In the genomic region with DNA sequence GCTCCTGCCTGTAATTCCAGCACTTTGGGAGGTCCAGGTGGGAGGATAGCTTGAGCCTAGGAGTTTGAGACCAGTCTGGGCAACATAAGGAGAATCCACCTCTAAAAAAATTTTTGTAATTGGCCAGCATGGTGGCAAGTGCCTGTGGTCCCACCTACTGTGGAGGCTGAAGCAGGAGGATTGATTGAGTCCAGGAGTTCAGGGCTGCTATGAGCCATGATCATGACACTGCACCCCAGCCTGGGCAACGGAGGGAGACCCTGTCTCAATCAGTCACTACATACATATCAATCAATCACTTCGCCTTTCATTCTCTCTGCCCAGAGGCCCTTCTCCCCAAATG, we compare ENCODE assay signal across 14 cellular contexts. TPM values are rescaled to one million over a fixed set of nuclear protein-coding genes. Genes with fewer than 3 reads are reported as not detected.
DNase-seq lines count a peak whose midpoint lies in the region; ATAC-seq and TF ChIP-seq lines count a peak whose summit lies in the region.
"Had no signal": no experiment of that assay in that cellular context is flagged by ENCODE, and none has a peak within 500 bp of the region (broad histone marks: within the 10 kb centered on the region; RNA-seq: fewer than 3 reads in every experiment).

No MANE protein-coding gene starts in this region.

- CTCF ChIA-PET in CD4-positive, alpha-beta T cell (lab: Charles Lee), result interaction anchor here (0.8 to 1.3 kb wide), 3 partner anchors 45 to 87 kb away, joined by 3 to 4 read pairs (median 4); no protein-coding TSS in a partner anchor

- POLR2A ChIA-PET in CD4-positive, alpha-beta T cell (lab: Charles Lee), result interaction anchor here (0.9 to 1.5 kb wide), 6 partner anchors 19 to 105 kb away, joined by 3 to 7 read pairs (median 4); a partner anchor contains a TSS

- no peaks in the 10 kb centered on the region for H3K9me3 ChIP-seq in CD4-positive, alpha-beta T cell (ENCODE audit: control insufficient read depth, low read length)
- H3K9me3 ChIP-seq in neural progenitor cell (ENCODE audit: low read depth), result no peaks in the 10 kb centered on the region
- H3K9me3 ChIP-seq: SJSA1, thoracic aorta had no signal

- peaks cover 37% of the 10 kb centered on the region for H3K79me2 ChIP-seq in neural progenitor cell (ENCODE audit: low read depth)

- no peak for DNase-seq in CD4-positive, alpha-beta T cell
- DNase-seq in activated naive CD8-positive, alpha-beta T cell treated with anti-CD3 and anti-CD28 coated beads, Interleukin-2, amount 50 U/mL, for 24 hours, result no peak
- DNase-seq in neural progenitor cell (ENCODE audit: low spot score), result no peak
- DNase-seq in H7, result no peak
- DNase-seq in NCI-H748 treated with DMSO at 0.1 percent for 48 hours (lab: John Stamatoyannopoulos, UW), result no peak
- no peak for DNase-seq in G401 (ENCODE audit: low spot score)
- DNase-seq: dermis blood vessel endothelial cell, hippocampal formation, left cardiac atrium, NCI-H2107 had no signal

- H3K4me1 ChIP-seq in neural progenitor cell, result peaks cover 18% of the 10 kb centered on the region

- H4K20me1 ChIP-seq in neural progenitor cell (ENCODE audit: low read depth), result peaks cover 20% of the 10 kb centered on the region

- in situ Hi-C loops in G401 (cut with HindIII; ENCODE audit: low sequenced_read_pairs), result no loop called here

- H3K9ac ChIP-seq in neural progenitor cell, result no peak overlapping the region

- H3K27me3 Mint-ChIP-seq in CD4-positive, alpha-beta T cell, result no peaks in the 10 kb centered on the region
- no peaks in the 10 kb centered on the region for H3K27me3 Mint-ChIP-seq in IgD-negative memory B cell
- H3K27me3 Mint-ChIP-seq in activated naive CD8-positive, alpha-beta T cell treated with anti-CD3 and anti-CD28 coated beads, Interleukin-2, amount 50 U/mL, for 24 hours, result no peaks in the 10 kb centered on the region
- peaks cover 4% of the 10 kb centered on the region for H3K27me3 Mint-ChIP-seq in neural progenitor cell (ENCODE audit: insufficient read depth, low read depth)
- H3K27me3 Mint-ChIP-seq: progenitor cell of endocrine pancreas had no signal

- peak overlapping the region; percentile 98 for H3K4me3 Mint-ChIP-seq in CD4-positive, alpha-beta T cell
- peak overlapping the region; percentile 1 to 97 (median 46) for H3K4me3 Mint-ChIP-seq in IgD-negative memory B cell
- H3K4me3 Mint-ChIP-seq in activated naive CD8-positive, alpha-beta T cell treated with anti-CD3 and anti-CD28 coated beads, Interleukin-2, amount 50 U/mL, for 24 hours, result peak overlapping the region; percentile 18
- peak overlapping the region; percentile 99 for H3K4me3 Mint-ChIP-seq in neural progenitor cell

- H3K4me2 ChIP-seq in neural progenitor cell, result no peak overlapping the region

- peaks cover 9% of the 10 kb centered on the region for H3F3A ChIP-seq in neural progenitor cell (ENCODE audit: low read depth)

- H3K27me3 ChIP-seq in CD4-positive, alpha-beta T cell (ENCODE audit: control insufficient read depth, insufficient read depth, low read length), result no peaks in the 10 kb centered on the region
- H3K27me3 ChIP-seq in neural progenitor cell (no peaks in the 10 kb centered on the region), H7 (ENCODE audit: control insufficient read depth, insufficient read depth, low read length) (no peaks in the 10 kb centered on the region)
- H3K27me3 ChIP-seq: SJSA1 had no signal

- no peaks in the 10 kb centered on the region for H3K9me3 Mint-ChIP-seq in CD4-positive, alpha-beta T cell
- H3K9me3 Mint-ChIP-seq in IgD-negative memory B cell (no peaks in the 10 kb centered on the region), neural progenitor cell (no peaks in the 10 kb centered on the region)
- H3K9me3 Mint-ChIP-seq in activated naive CD8-positive, alpha-beta T cell treated with anti-CD3 and anti-CD28 coated beads, Interleukin-2, amount 50 U/mL, for 24 hours, result no peaks in the 10 kb centered on the region

- peak overlapping the region; percentile 98 for H3K27ac ChIP-seq in CD4-positive, alpha-beta T cell (ENCODE audit: low read depth, low read length)
- no peak overlapping the region for H3K27ac ChIP-seq in neural progenitor cell

- no peak for TF ChIP-seq CTCF in CD4-positive, alpha-beta T cell (IDR thresholded peaks at IDR 0.05)
- no peak for TF ChIP-seq CTCF in neural progenitor cell (IDR thresholded peaks at IDR 0.05)

- H2AFZ ChIP-seq in neural progenitor cell (replicated peaks), result no peak overlapping the region

- no peak for ATAC-seq in CD4-positive, alpha-beta T cell (ENCODE audit: poor library complexity)
- ATAC-seq in activated naive CD8-positive, alpha-beta T cell treated with anti-CD3 and anti-CD28 coated beads, Interleukin-2, amount 50 U/mL, for 24 hours, result no peak
- ATAC-seq: left cardiac atrium had no signal

- peaks cover 39% of the 10 kb centered on the region for H3K36me3 Mint-ChIP-seq in CD4-positive, alpha-beta T cell (ENCODE audit: low read depth)
- H3K36me3 Mint-ChIP-seq in IgD-negative memory B cell, result peaks cover 4% of the 10 kb centered on the region
- H3K36me3 Mint-ChIP-seq in activated naive CD8-positive, alpha-beta T cell treated with anti-CD3 and anti-CD28 coated beads, Interleukin-2, amount 50 U/mL, for 24 hours (ENCODE audit: low read depth), result peaks cover 6% of the 10 kb centered on the region
- H3K36me3 Mint-ChIP-seq in neural progenitor cell, result peaks cover 3% of the 10 kb centered on the region

- no peaks in the 10 kb centered on the region for H3K36me3 ChIP-seq in neural progenitor cell
- H3K36me3 ChIP-seq in H7 (replicated peaks; ENCODE audit: control insufficient read depth, insufficient read depth, low read length), result no peaks in the 10 kb centered on the region
- H3K36me3 ChIP-seq: thoracic aorta had no signal

- intact Hi-C loops in CD4-positive, alpha-beta T cell (cut with DNase I, micrococcal nuclease), result loop anchor here (2.0 to 10.0 kb wide), 2 partner anchors 104 to 136 kb away; no protein-coding TSS in a partner anchor

- peaks cover 47% of the 10 kb centered on the region for H3K4me1 Mint-ChIP-seq in CD4-positive, alpha-beta T cell (ENCODE audit: low read depth)
- peaks cover 28 to 36% (median 29%) of the 10 kb centered on the region in 3 donors for H3K4me1 Mint-ChIP-seq in IgD-negative memory B cell
- peaks cover 45% of the 10 kb centered on the region for H3K4me1 Mint-ChIP-seq in activated naive CD8-positive, alpha-beta T cell treated with anti-CD3 and anti-CD28 coated beads, Interleukin-2, amount 50 U/mL, for 24 hours
- peaks cover 24% of the 10 kb centered on the region for H3K4me1 Mint-ChIP-seq in neural progenitor cell

- peak overlapping the region; percentile 96 for H3K27ac Mint-ChIP-seq in CD4-positive, alpha-beta T cell
- H3K27ac Mint-ChIP-seq in IgD-negative memory B cell (peak overlapping the region in 1 of 3 donors; percentile 85), neural progenitor cell (no peak overlapping the region)
- peak overlapping the region; percentile 98 for H3K27ac Mint-ChIP-seq in activated naive CD8-positive, alpha-beta T cell treated with anti-CD3 and anti-CD28 coated beads, Interleukin-2, amount 50 U/mL, for 24 hours

- no peak overlapping the region for H3K4me3 ChIP-seq in neural progenitor cell
- no peak overlapping the region for H3K4me3 ChIP-seq in H7 (ENCODE audit: insufficient read depth, low read depth, low read length)

RNA-seq across cellular contexts. Expression of a gene that starts 1.1 kb away (rescaled TPM):
- total RNA-seq in CD4-positive, alpha-beta T cell, result 10 to 100 TPM; 47.0 to 48.4 TPM
- 61.6 TPM for polyA plus RNA-seq in IgD-negative memory B cell
- 26.1 and 31.9 TPM in 2 replicates for total RNA-seq in neural progenitor cell (ENCODE audit: low replicate concordance)
- total RNA-seq in H7 (2014; rRNA removed; shearing (Covaris generic)), result 7.6 and 8.7 TPM in 2 replicates
- 11.8 and 19.6 TPM in 2 replicates for total RNA-seq in G401 (2014; rRNA removed; shearing (Covaris generic))

RNA-seq across cellular contexts. Expression of a gene that starts 45.8 kb away (rescaled TPM):
- 100 to 1,000 TPM; 550 to 556 TPM for total RNA-seq in CD4-positive, alpha-beta T cell
- 384 TPM for polyA plus RNA-seq in IgD-negative memory B cell
- total RNA-seq in neural progenitor cell (ENCODE audit: low replicate concordance), result 267 and 297 TPM in 2 replicates
- 111 and 171 TPM in 2 replicates for total RNA-seq in H7 (2014; rRNA removed; shearing (Covaris generic))
- 342 and 464 TPM in 2 replicates for total RNA-seq in G401 (2014; rRNA removed; shearing (Covaris generic))

Comparison
In these comparisons a context has a peak if more than half of its experiments do, and no peak if none do; other contexts are left out.
1. H3K4me3 Mint-ChIP-seq: peak in every context shown above with its lines; median percentile 99 in neural progenitor cell; 98 in CD4-positive, alpha-beta T cell; 46 in IgD-negative memory B cell; 18 in activated naive CD8-positive, alpha-beta T cell treated with anti-CD3 and anti-CD28 coated beads, Interleukin-2, amount 50 U/mL, for 24 hours.